In the genomic region with DNA sequence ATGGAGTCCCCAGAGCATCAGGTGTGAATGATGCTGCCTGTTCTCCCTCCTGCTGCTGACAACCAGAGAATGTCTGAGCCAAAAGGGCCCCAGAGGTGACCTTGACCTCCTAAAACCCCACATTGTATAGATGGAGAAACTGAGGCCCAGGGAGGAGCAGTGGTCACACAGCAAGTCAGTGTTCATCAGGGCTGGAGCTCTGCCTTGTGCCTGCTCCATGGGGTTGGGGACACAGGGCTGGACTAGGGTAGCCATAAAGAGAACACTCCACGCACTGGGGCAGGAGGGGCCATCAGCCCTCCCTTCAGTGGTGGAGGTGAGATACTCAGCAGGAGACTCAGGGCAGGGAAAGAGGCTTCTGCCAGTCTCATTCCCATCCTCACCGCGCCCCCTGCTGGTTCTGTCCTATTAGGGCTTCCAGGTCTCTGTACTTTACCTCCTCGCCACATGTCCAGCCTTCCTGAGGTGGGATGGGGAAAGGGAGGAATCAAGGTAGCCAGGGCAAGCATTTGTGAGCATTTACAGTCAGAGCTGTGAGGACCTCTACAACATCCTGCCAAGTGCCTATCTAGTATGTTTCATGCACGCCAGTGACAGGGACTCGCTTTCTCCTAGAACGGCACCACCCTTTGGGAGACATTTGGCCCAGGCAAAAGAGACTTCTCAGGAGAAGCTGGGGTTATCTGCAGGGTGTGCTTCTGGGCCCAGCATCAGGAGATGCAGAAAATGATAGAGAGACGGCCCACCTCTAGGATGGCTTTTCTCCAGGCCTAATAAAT, we compare ENCODE assay signal across 8 cellular contexts. TPM values are rescaled to one million over a fixed set of nuclear protein-coding genes. Genes with fewer than 3 reads are reported as not detected.
DNase-seq lines count a peak whose midpoint lies in the region; ATAC-seq and TF ChIP-seq lines count a peak whose summit lies in the region.

No MANE protein-coding gene starts in this region.

- peak; percentile 64 for TF ChIP-seq CTCF in hepatocyte (IDR thresholded peaks at IDR 0.05; ENCODE audit: poor library complexity)
- TF ChIP-seq CTCF in smooth muscle cell (IDR thresholded peaks at IDR 0.05; ENCODE audit: borderline replicate concordance, insufficient read depth, poor library complexity, severe bottlenecking) = peak; percentile 63

- H3K4me1 ChIP-seq in hepatocyte (ENCODE audit: insufficient read depth) = peaks cover 5% of the 10 kb centered on the region
- H3K4me1 ChIP-seq in smooth muscle cell (ENCODE audit: low read depth) = no peaks in the 10 kb centered on the region

- H3K9me3 ChIP-seq in T-helper 17 cell (ENCODE audit: control insufficient read depth, low read length, poor library complexity, severe bottlenecking) = no peaks in the 10 kb centered on the region
- H3K9me3 ChIP-seq in hepatocyte (ENCODE audit: low read depth) = no peaks in the 10 kb centered on the region
- H3K9me3 ChIP-seq in smooth muscle cell (replicated peaks; ENCODE audit: low read depth) = no peaks in the 10 kb centered on the region

- 57% methylated on average over 8 of the region's 8 CpGs for WGBS in hepatocyte (ENCODE audit: low lambda C conversion rate, missing lambda C conversion rate)
- 61% methylated on average over 8 of the region's 8 CpGs for WGBS in smooth muscle cell (ENCODE audit: low lambda C conversion rate)

- H3K4me2 ChIP-seq in hepatocyte (no peak overlapping the region), smooth muscle cell (peak overlapping the region; percentile 25)

- no peak overlapping the region for H2AFZ ChIP-seq in hepatocyte
- H2AFZ ChIP-seq in smooth muscle cell (ENCODE audit: low read depth) = no peak overlapping the region

- no peaks in the 10 kb centered on the region for H3K9me2 ChIP-seq in hepatocyte (replicated peaks; ENCODE audit: insufficient read depth)

- peak overlapping the region; percentile 3 for H3K27ac ChIP-seq in hepatocyte
- peak overlapping the region; percentile 35 for H3K27ac ChIP-seq in smooth muscle cell (ENCODE audit: low read depth)

- H3K79me2 ChIP-seq in hepatocyte (no peaks in the 10 kb centered on the region), smooth muscle cell (ENCODE audit: low read depth) (no peaks in the 10 kb centered on the region)

- DNase-seq in EH (ENCODE audit: low read depth) = peak; percentile 75
- DNase-seq in LHCN-M2 (ENCODE audit: low read depth) = peak; percentile 63
- DNase-seq in T-helper 17 cell = peak in 2 of 3 donors; percentile 37 to 47
- DNase-seq in anterior cingulate cortex (lab: John Stamatoyannopoulos, UW) = peak in 39 of 58 donors; percentile 7 to 73 (median 30)
- DNase-seq in hepatocyte (ENCODE audit: low spot score) = peak; percentile 88
- DNase-seq in smooth muscle cell (lab: John Stamatoyannopoulos, UW; ENCODE audit: unreplicated experiment) = peak; percentile 14

- H3K4me3 ChIP-seq in hepatocyte (no peak overlapping the region), smooth muscle cell (no peak overlapping the region)

- H3K4me1 Mint-ChIP-seq in T-helper 17 cell = peaks cover 7% of the 10 kb centered on the region

- peaks cover 8% of the 10 kb centered on the region for H3K27me3 Mint-ChIP-seq in T-helper 17 cell

- H3F3A ChIP-seq in smooth muscle cell (ENCODE audit: low read depth) = no peaks in the 10 kb centered on the region

- no peak for ATAC-seq in T-helper 17 cell
- no peak for ATAC-seq in GM21786 (IDR thresholded peaks at IDR 0.05; ENCODE audit: unreplicated experiment)
- ATAC-seq in HG03565 (IDR thresholded peaks at IDR 0.05; ENCODE audit: unreplicated experiment) = no peak

- H3K27me3 ChIP-seq in hepatocyte (no peaks in the 10 kb centered on the region), smooth muscle cell (ENCODE audit: low read depth) (no peaks in the 10 kb centered on the region)

- H3K27ac Mint-ChIP-seq in T-helper 17 cell = no peak overlapping the region

- H4K20me1 ChIP-seq in hepatocyte (ENCODE audit: insufficient read depth, poor library complexity, severe bottlenecking) (no peaks in the 10 kb centered on the region), smooth muscle cell (ENCODE audit: low read depth) (no peaks in the 10 kb centered on the region)

- H3K36me3 Mint-ChIP-seq in T-helper 17 cell (ENCODE audit: low read depth) = peaks cover 4% of the 10 kb centered on the region

- no peak overlapping the region for H3K4me3 Mint-ChIP-seq in T-helper 17 cell

- H3K36me3 ChIP-seq in hepatocyte (replicated peaks; ENCODE audit: insufficient read depth, low read depth) (no peaks in the 10 kb centered on the region), smooth muscle cell (ENCODE audit: low read depth) (no peaks in the 10 kb centered on the region)

- no peak overlapping the region for H3K9ac ChIP-seq in smooth muscle cell (ENCODE audit: low read depth)

RNA-seq across cellular contexts. Expression of a gene that starts 43.2 kb away (rescaled TPM):
- total RNA-seq in LHCN-M2 (2014; rRNA removed) (7.7 and 8.8 TPM in 2 replicates), T-helper 17 cell (10 to 100 TPM; 10.7 to 11.3 TPM), hepatocyte (11.7 and 12.4 TPM in 2 replicates), smooth muscle cell (5.0 and 8.5 TPM in 2 replicates)
- polyA plus RNA-seq in LHCN-M2 (2012) = 3.1 TPM
- polyA plus RNA-seq in hepatocyte (4.3 and 5.1 TPM in 2 replicates), smooth muscle cell (2.1 and 3.9 TPM in 2 replicates)

Comparison
In these comparisons a context has a peak if more than half of its experiments do, and no peak if none do; other contexts are left out.
1. DNase-seq: peak in every context shown above with its lines; median percentile 88 in hepatocyte; 75 in EH; 63 in LHCN-M2; 42 in T-helper 17 cell; 30 in anterior cingulate cortex; 14 in smooth muscle cell.